8 cellular contexts compared by ENCODE assay signal in genomic region chr2:114661926-114662670, GRCh38.
DNase-seq lines count a peak whose midpoint lies in the region; ATAC-seq and TF ChIP-seq lines count a peak whose summit lies in the region.

No MANE protein-coding gene starts in this region.

- peaks cover 0 to 2% of the 10 kb centered on the region in 2 experiments; a peak in 1 of 4 replicates for H3K4me1 ChIP-seq in SK-N-SH (ENCODE audit: control insufficient read depth in 1 of 2, insufficient read depth in 2 of 2, low read depth in 1 of 2, low read length in 1 of 2)

- no peaks in the 10 kb centered on the region for H3K4me1 Mint-ChIP-seq in stimulated activated naive CD8-positive, alpha-beta T cell treated with anti-CD3 and anti-CD28 coated beads, Interleukin-15, Interleukin-2, amounts not matched to agents 100 ng/mL and 50 ng/mL, for 24 hours (ENCODE audit: low read depth)

- no peaks in the 10 kb centered on the region for H3K36me3 Mint-ChIP-seq in stimulated activated naive CD8-positive, alpha-beta T cell treated with anti-CD3 and anti-CD28 coated beads, Interleukin-15, Interleukin-2, amounts not matched to agents 100 ng/mL and 50 ng/mL, for 24 hours (ENCODE audit: low read depth)

- H3K4me3 Mint-ChIP-seq in stimulated activated naive CD8-positive, alpha-beta T cell treated with anti-CD3 and anti-CD28 coated beads, Interleukin-15, Interleukin-2, amounts not matched to agents 100 ng/mL and 50 ng/mL, for 24 hours, result peak overlapping the region; percentile 68

- CTCF ChIA-PET in SK-N-SH (lab: Yijun Ruan, JAX), result no interaction called here

- H3K27me3 Mint-ChIP-seq in stimulated activated naive CD8-positive, alpha-beta T cell treated with anti-CD3 and anti-CD28 coated beads, Interleukin-15, Interleukin-2, amounts not matched to agents 100 ng/mL and 50 ng/mL, for 24 hours, result peaks cover 20% of the 10 kb centered on the region

- peak overlapping the region; percentile 72 for H2AFZ ChIP-seq in SK-N-SH (ENCODE audit: low read depth)

- peaks cover 8% of the 10 kb centered on the region for H3K9me3 Mint-ChIP-seq in stimulated activated naive CD8-positive, alpha-beta T cell treated with anti-CD3 and anti-CD28 coated beads, Interleukin-15, Interleukin-2, amounts not matched to agents 100 ng/mL and 50 ng/mL, for 24 hours

- no peaks in the 10 kb centered on the region for H4K20me1 ChIP-seq in SK-N-SH (ENCODE audit: insufficient read depth)

- no peaks in the 10 kb centered on the region for H3K79me2 ChIP-seq in SK-N-SH (ENCODE audit: insufficient read depth)

- POLR2A ChIA-PET in SK-N-SH (lab: Yijun Ruan, JAX), result no interaction called here

- TF ChIP-seq EP300 in SK-N-SH (IDR thresholded peaks at IDR 0.05; ENCODE audit: borderline replicate concordance in 1 of 2, low read depth in 1 of 2, low read length in 1 of 2), result no peak

- DNase-seq in SK-N-SH, result peak; percentile 17
- no peak for DNase-seq in astrocyte of the spinal cord (ENCODE audit: low read depth, low spot score)
- peak; percentile 85 for DNase-seq in left kidney (ENCODE audit: low read depth, low spot score)
- no peak for DNase-seq in activated gamma-delta T cell treated with Interleukin-2 at 50 U/mL for 16 hours
- no peak for DNase-seq in epidermal melanocyte (ENCODE audit: insufficient read length, low spot score)
- no peak for DNase-seq in NCI-H187 (lab: John Stamatoyannopoulos, UW)

- no peak overlapping the region for H3K27ac ChIP-seq in SK-N-SH (ENCODE audit: low read depth in 2 of 2, low read length in 1 of 2)

- ATAC-seq in SK-N-SH treated with all-trans-retinoic acid at 6 μM for 48 hours, result no peak

- H3K9me2 ChIP-seq in SK-N-SH, result no peaks in the 10 kb centered on the region

- no peaks in the 10 kb centered on the region for H3K9me3 ChIP-seq in SK-N-SH

- no peaks in the 10 kb centered on the region for H3K27me3 ChIP-seq in SK-N-SH (ENCODE audit: insufficient read depth)

- no peaks in the 10 kb centered on the region for H3F3A ChIP-seq in SK-N-SH (replicated peaks; ENCODE audit: insufficient read depth)

- no peak for TF ChIP-seq CTCF in SK-N-SH (IDR thresholded peaks at IDR 0.05)
- no peak for TF ChIP-seq CTCF in astrocyte of the spinal cord (IDR thresholded peaks at IDR 0.05; ENCODE audit: low read depth, low read length)

- no peak for TF ChIP-seq RAD21 in SK-N-SH (IDR thresholded peaks at IDR 0.05; ENCODE audit: low read length)

- H3K4me3 ChIP-seq in SK-N-SH (ENCODE audit: low read depth in 2 of 2, low read length in 1 of 2) (peak overlapping the region; percentile 41 to 50), astrocyte of the spinal cord (ENCODE audit: low read depth, low read length) (peak overlapping the region; percentile 36)

- H3K9ac ChIP-seq in SK-N-SH, result no peak overlapping the region

- in situ Hi-C loops in astrocyte of the spinal cord (cut with HindIII; ENCODE audit: low sequenced_read_pairs), result no loop called here

- no peaks in the 10 kb centered on the region for H3K36me3 ChIP-seq in SK-N-SH (replicated peaks in 1 of 2; ENCODE audit: control insufficient read depth in 1 of 2, insufficient read depth in 2 of 2, low read length in 1 of 2)

- H3K27ac Mint-ChIP-seq in stimulated activated naive CD8-positive, alpha-beta T cell treated with anti-CD3 and anti-CD28 coated beads, Interleukin-15, Interleukin-2, amounts not matched to agents 100 ng/mL and 50 ng/mL, for 24 hours, result peak overlapping the region; percentile 52

- H3K4me2 ChIP-seq in SK-N-SH, result peak overlapping the region; percentile 60

- 10% methylated on average over 40 of the region's 60 CpGs for WGBS in SK-N-SH (ENCODE audit: low lambda C conversion rate)

TF ChIP-seq in SK-N-SH, 30 proteins besides CTCF, POLR2A, EP300 and RAD21:
- no peak for TF ChIP-seq RCOR1 (IDR thresholded peaks at IDR 0.05; ENCODE audit: low read length)
- TF ChIP-seq GABPA (IDR thresholded peaks at IDR 0.05; ENCODE audit: low read depth), result peak; percentile 39; the same call in 1 of the 2 replicates
- no peak for TF ChIP-seq TCF12 (IDR thresholded peaks at IDR 0.05)
- TF ChIP-seq FOXM1 (IDR thresholded peaks at IDR 0.05; ENCODE audit: low read depth), result no peak
- TF ChIP-seq YY1 (IDR thresholded peaks at IDR 0.05; ENCODE audit: low read depth), result no peak
TF ChIP-seq in SK-N-SH: peak in this region for 1.

TF ChIP-seq in SK-N-SH treated with all-trans-retinoic acid at 6 μM for 48 hours, 23 proteins besides CTCF, POLR2A, EP300 and RAD21:
- TF ChIP-seq ARNTL (CRISPR knock-in tag; IDR thresholded peaks at IDR 0.05; ENCODE audit: borderline replicate concordance, low read depth), result no peak
- no peak for TF ChIP-seq BACH2 (CRISPR knock-in tag; IDR thresholded peaks at IDR 0.05; ENCODE audit: borderline replicate concordance)
- no peak for TF ChIP-seq CSRNP3 (CRISPR knock-in tag; IDR thresholded peaks at IDR 0.05)
- TF ChIP-seq ISL1 (CRISPR knock-in tag; IDR thresholded peaks at IDR 0.05), result no peak
- TF ChIP-seq ZFP30 (CRISPR knock-in tag; IDR thresholded peaks at IDR 0.05), result no peak
- no peak for TF ChIP-seq SNAI2 (CRISPR knock-in tag; IDR thresholded peaks at IDR 0.05)
- no peak for TF ChIP-seq ZC3H10 (CRISPR knock-in tag; IDR thresholded peaks at IDR 0.05)
- TF ChIP-seq ZFP3 (CRISPR knock-in tag; IDR thresholded peaks at IDR 0.05), result no peak
- TF ChIP-seq PPARA (CRISPR knock-in tag; IDR thresholded peaks at IDR 0.05; ENCODE audit: borderline replicate concordance), result no peak
- no peak for TF ChIP-seq GLIS3 (CRISPR knock-in tag; IDR thresholded peaks at IDR 0.05)
- no peak for TF ChIP-seq ZNF70 (CRISPR knock-in tag; IDR thresholded peaks at IDR 0.05)

Comparison
In these comparisons a context has a peak if more than half of its experiments do, and no peak if none do; other contexts are left out.
1. DNase-seq: peak in SK-N-SH (single experiment) and left kidney (single experiment); none in astrocyte of the spinal cord (single experiment), activated gamma-delta T cell treated with Interleukin-2 at 50 U/mL for 16 hours (single experiment), epidermal melanocyte (single experiment) and NCI-H187 (0 of 2).